8 cellular contexts compared by ENCODE assay signal in the genomic region with DNA sequence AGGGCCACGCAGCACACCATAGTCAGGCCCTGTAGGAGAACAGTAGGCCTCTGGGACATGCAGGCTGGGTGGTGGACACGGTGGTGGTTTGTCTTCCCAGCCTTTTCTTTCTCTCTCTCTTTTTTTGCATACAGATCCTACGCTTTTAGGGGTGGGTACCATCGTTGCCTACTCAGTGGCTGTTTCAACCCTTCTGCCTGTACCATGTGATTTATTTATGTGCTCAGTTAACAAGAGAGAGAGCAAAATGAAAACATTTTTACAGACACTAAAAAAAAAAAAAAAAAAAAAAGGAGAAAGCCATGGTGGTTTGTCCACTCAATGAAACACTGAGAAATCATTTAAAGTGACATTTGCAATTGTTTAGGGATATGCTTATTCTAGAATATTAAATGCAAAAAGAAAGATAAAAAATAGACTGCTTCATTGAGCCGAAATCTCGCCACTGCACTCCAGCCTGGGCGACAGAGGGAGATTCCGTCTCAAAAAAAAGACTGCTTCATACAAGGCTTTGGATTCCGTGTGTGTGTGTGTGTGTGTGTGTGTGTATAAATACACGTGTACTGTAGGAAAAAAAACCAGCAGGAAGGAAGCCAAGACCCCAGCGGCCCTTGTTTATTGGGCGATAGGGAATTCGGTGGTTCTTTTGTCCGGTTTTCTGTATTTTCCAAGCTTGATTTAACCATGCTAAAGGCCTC. TPM values are rescaled to one million over a fixed set of nuclear protein-coding genes. Genes with fewer than 3 reads are reported as not detected.
DNase-seq lines count a peak whose midpoint lies in the region; ATAC-seq, FAIRE-seq and TF ChIP-seq lines count a peak whose summit lies in the region.

No MANE protein-coding gene starts in this region.

- peak overlapping the region; percentile 95 for H3K4me3 Mint-ChIP-seq in memory B cell

- no peak for TF ChIP-seq POLR2A in upper lobe of left lung (IDR thresholded peaks at IDR 0.05)

- H3K9me3 ChIP-seq in OCI-LY3 (ENCODE audit: insufficient read depth, low read length) (no peaks in the 10 kb centered on the region), upper lobe of left lung (no peaks in the 10 kb centered on the region)

- H3K9ac ChIP-seq in OCI-LY3 (ENCODE audit: low read length) = peak overlapping the region; percentile 64

- no peaks in the 10 kb centered on the region for H3K9me3 Mint-ChIP-seq in memory B cell

- H3K27me3 ChIP-seq in OCI-LY3 (ENCODE audit: low read depth, low read length) = no peaks in the 10 kb centered on the region
- H3K27me3 ChIP-seq in upper lobe of left lung = no peaks in the 10 kb centered on the region

- H3K27me3 Mint-ChIP-seq in memory B cell = no peaks in the 10 kb centered on the region

- DNase-seq in GM12864 (ENCODE audit: low read depth) = no peak
- DNase-seq in cardiac fibroblast (ENCODE audit: low read depth in 2 of 2) = peak; percentile 83 to 86
- DNase-seq in memory B cell (ENCODE audit: low spot score in 2 of 2) = no peak
- no peak for DNase-seq in upper lobe of left lung
- no peak for DNase-seq in 8988T
- no peak for DNase-seq in omental fat pad (ENCODE audit: low spot score)

- H3K27ac ChIP-seq in OCI-LY3 (ENCODE audit: low read length) (no peak overlapping the region), upper lobe of left lung (peak overlapping the region; percentile 72 to 87 (median 78))

- 22% methylated on average over 14 of the region's 14 CpGs for WGBS in upper lobe of left lung, 2 donors

- no peaks in the 10 kb centered on the region for H4K20me1 ChIP-seq in OCI-LY3 (ENCODE audit: insufficient read depth, low read length)

- peak; percentile 21 for FAIRE-seq in A204.1 (lab: Jason Lieb, UNC)

- no peak for ATAC-seq in memory B cell (ENCODE audit: low read depth)
- ATAC-seq in upper lobe of left lung (ENCODE audit: low FRiP score in 2 of 2) = no peak
- ATAC-seq in omental fat pad (ENCODE audit: low FRiP score) = no peak

- peak overlapping the region; percentile 60 for H3K4me3 ChIP-seq in GM12864 (ENCODE audit: low read depth, low read length)
- peak overlapping the region; percentile 91 for H3K4me3 ChIP-seq in OCI-LY3 (ENCODE audit: low read length)
- H3K4me3 ChIP-seq in cardiac fibroblast (replicated peaks in 1 of 2; ENCODE audit: low read depth in 2 of 2, low read length in 2 of 2) = peak overlapping the region; percentile 31 to 42
- peak overlapping the region in 3 of 4 donors; percentile 45 to 66 (median 56) for H3K4me3 ChIP-seq in upper lobe of left lung

- H3K4me1 ChIP-seq in OCI-LY3 (ENCODE audit: low read length) (peaks cover 39% of the 10 kb centered on the region), upper lobe of left lung (peaks cover 35 to 50% (median 40%) of the 10 kb centered on the region in 4 donors)

- peak overlapping the region; percentile 97 for H2AFZ ChIP-seq in OCI-LY3 (ENCODE audit: low read depth, low read length)

- no peaks in the 10 kb centered on the region for H3K36me3 ChIP-seq in OCI-LY3 (replicated peaks; ENCODE audit: low read depth, low read length)
- no peaks in the 10 kb centered on the region for H3K36me3 ChIP-seq in upper lobe of left lung

- peak overlapping the region; percentile 100 for H3K27ac Mint-ChIP-seq in memory B cell

- peaks cover 26% of the 10 kb centered on the region for H3K4me1 Mint-ChIP-seq in memory B cell

- TF ChIP-seq EP300 in upper lobe of left lung (IDR thresholded peaks at IDR 0.05) = no peak

- H3K36me3 Mint-ChIP-seq in memory B cell = no peaks in the 10 kb centered on the region

- peak overlapping the region; percentile 82 for H3K4me2 ChIP-seq in OCI-LY3 (ENCODE audit: low read length)

- peaks cover 15% of the 10 kb centered on the region for H3K79me2 ChIP-seq in OCI-LY3 (ENCODE audit: low read length)

- TF ChIP-seq CTCF in GM12864 (IDR thresholded peaks at IDR 0.05; ENCODE audit: low read depth, low read length, missing control alignments) = no peak
- no peak for TF ChIP-seq CTCF in OCI-LY3 (IDR thresholded peaks at IDR 0.05; ENCODE audit: low read depth, low read length)
- TF ChIP-seq CTCF in cardiac fibroblast (IDR thresholded peaks at IDR 0.05; ENCODE audit: low read depth, low read length) = no peak
- TF ChIP-seq CTCF in upper lobe of left lung (IDR thresholded peaks at IDR 0.05) = no peak
- TF ChIP-seq CTCF in omental fat pad (IDR thresholded peaks at IDR 0.05) = no peak

RNA-seq across cellular contexts. Expression of a gene that starts 3.3 kb away (rescaled TPM):
- total RNA-seq in upper lobe of left lung (10 to 100 TPM in 4 of 6 donors, 1 to 10 TPM in 2; 8.7 to 37.7 (median 14.1) TPM), omental fat pad (10 to 100 TPM in 1 of 4 donors, 1 to 10 TPM in 3; 3.8 to 12.6 (median 8.1) TPM)

RNA-seq across cellular contexts. Expression of a gene that starts 11.2 kb away (rescaled TPM):
- total RNA-seq in upper lobe of left lung (10 to 100 TPM in 5 of 6 donors, 1 to 10 TPM in 1; 8.8 to 66.0 (median 29.4) TPM), omental fat pad (10 to 100 TPM; 11.6 to 21.9 (median 12.6) TPM)

RNA-seq across cellular contexts. Expression of a gene that starts 46.5 kb away (rescaled TPM):
- total RNA-seq in upper lobe of left lung (10 to 100 TPM; 13.6 to 37.7 (median 31.1) TPM), omental fat pad (10 to 100 TPM; 20.0 to 39.8 (median 34.7) TPM)

RNA-seq across cellular contexts. Expression of a gene that starts 46.5 kb away (rescaled TPM):
- total RNA-seq in upper lobe of left lung (10 to 100 TPM; 16.3 to 71.2 (median 24.6) TPM), omental fat pad (10 to 100 TPM; 12.7 to 46.0 (median 17.9) TPM)

Comparison
In these comparisons a context has a peak if more than half of its experiments do, and no peak if none do; other contexts are left out.
1. DNase-seq: peak in cardiac fibroblast (2 of 2); none in GM12864 (single experiment), memory B cell (0 of 2), upper lobe of left lung (0 of 2), 8988T (single experiment) and omental fat pad (single experiment).
2. H3K4me3 ChIP-seq: peak in every context shown above with its lines; median percentile 91 in OCI-LY3; 60 in GM12864; 56 in upper lobe of left lung; 36 in cardiac fibroblast.